In genomic region chr21:34589511-34590282, GRCh38 we compare ENCODE assay signal across 28 cellular contexts. TPM values are rescaled to one million over a fixed set of nuclear protein-coding genes. Genes with fewer than 3 reads are reported as not detected.
DNase-seq lines count a peak whose midpoint lies in the region; ATAC-seq and TF ChIP-seq lines count a peak whose summit lies in the region.
"Had no signal": no experiment of that assay in that cellular context is flagged by ENCODE, and none has a peak within 500 bp of the region (broad histone marks: within the 10 kb centered on the region; RNA-seq: fewer than 3 reads in every experiment).

No MANE protein-coding gene starts in this region.

- no peak overlapping the region for H3K4me3 ChIP-seq in testis
- H3K4me3 ChIP-seq: A549, dorsolateral prefrontal cortex, spleen had no signal

- no peaks in the 10 kb centered on the region for H3K27me3 ChIP-seq in CD4-positive, alpha-beta T cell (ENCODE audit: control insufficient read depth, insufficient read depth, low read length)
- H3K27me3 ChIP-seq in testis: no peaks in the 10 kb centered on the region
- H3K27me3 ChIP-seq: dorsolateral prefrontal cortex, spleen had no signal

- peak in 2 of 3 experiments; percentile 24 to 41 for DNase-seq in NCI-H1417 (lab: John Stamatoyannopoulos, UW)
- no peak for DNase-seq in NCI-H1417 treated with DMSO at 0.1 percent for 48 hours (lab: John Stamatoyannopoulos, UW)
- DNase-seq in CD4-positive, alpha-beta T cell: no peak
- DNase-seq in NCI-H345 treated with DMSO at 0.1 percent for 48 hours (lab: John Stamatoyannopoulos, UW; ENCODE audit: unreplicated experiment): peak; percentile 26
- DNase-seq in immature natural killer cell: peak; percentile 14 to 26 (median 26)
- DNase-seq in HFFc6: no peak
- no peak for DNase-seq in testis
- no peak for DNase-seq in activated CD8-positive, alpha-beta T cell treated with anti-CD3 and anti-CD28 coated beads for 36 hours
- DNase-seq: activated CD4-positive, alpha-beta T cell treated with anti-CD3 and anti-CD28 coated beads, Interleukin-2, amount 10 ng/mL, durations not matched to agents 7 days and 5 days; activated naive CD4-positive, alpha-beta T cell treated with anti-CD3 and anti-CD28 coated beads, Interleukin-2, amount 50 U/mL, for 16 hours; anterior cingulate cortex; CD8-positive, alpha-beta memory T cell; central memory CD4-positive, alpha-beta T cell; dorsolateral prefrontal cortex; Karpas-422; MV-4-11; NCI-H1930; NCI-H774; occipital lobe; OCI-M1; retina; spleen; stimulated activated CD4-positive, alpha-beta T cell treated with anti-CD3 and anti-CD28 coated beads, Interleukin-2, amount 100 ng/mL, for 48 hours had no signal

- peaks cover 17% of the 10 kb centered on the region for H3K36me3 Mint-ChIP-seq in CD4-positive, alpha-beta T cell (ENCODE audit: low read depth)
- H3K36me3 Mint-ChIP-seq in immature natural killer cell (peaks cover 0 to 3% (median 0%) of the 10 kb centered on the region in 3 donors), HFFc6 (ENCODE audit: low read depth) (no peaks in the 10 kb centered on the region)
- peaks cover 5% of the 10 kb centered on the region for H3K36me3 Mint-ChIP-seq in activated CD8-positive, alpha-beta T cell treated with anti-CD3 and anti-CD28 coated beads for 36 hours (ENCODE audit: low read depth)

- intact Hi-C loops in CD4-positive, alpha-beta T cell (cut with DNase I, micrococcal nuclease): no loop called here
- intact Hi-C loops in testis (cut with DNase I; ENCODE audit: low total_unique reads): no loop called here
- intact Hi-C loops in activated CD8-positive, alpha-beta T cell treated with anti-CD3 and anti-CD28 coated beads for 36 hours (cut with micrococcal nuclease): no loop called here

- no peaks in the 10 kb centered on the region for H3K27me3 Mint-ChIP-seq in CD4-positive, alpha-beta T cell
- H3K27me3 Mint-ChIP-seq in immature natural killer cell (ENCODE audit: low read depth in 3 of 3): peaks cover 0 to 7% (median 4%) of the 10 kb centered on the region in 3 donors
- peaks cover 2% of the 10 kb centered on the region; the same call in 1 of the 2 replicates for H3K27me3 Mint-ChIP-seq in HFFc6 (ENCODE audit: insufficient read depth)
- H3K27me3 Mint-ChIP-seq in activated CD8-positive, alpha-beta T cell treated with anti-CD3 and anti-CD28 coated beads for 36 hours: no peaks in the 10 kb centered on the region
- H3K27me3 Mint-ChIP-seq: activated CD4-positive, alpha-beta T cell treated with anti-CD3 and anti-CD28 coated beads, Interleukin-2, amount 10 ng/mL, durations not matched to agents 7 days and 5 days; CD8-positive, alpha-beta memory T cell; memory B cell; stimulated activated memory B cell treated with anti-CD40 and anti-IgM and Interleukin-4, amounts not matched to agents 10 μg/mL and 1 μg/mL and 100 μg/mL, for 72 hours had no signal

- H3K9me3 Mint-ChIP-seq in CD4-positive, alpha-beta T cell: peaks cover 2% of the 10 kb centered on the region
- H3K9me3 Mint-ChIP-seq in immature natural killer cell (peaks cover 0 to 3% (median 0%) of the 10 kb centered on the region in 6 donors), HFFc6 (peaks cover 4% of the 10 kb centered on the region; the same call in 1 of the 2 replicates)
- H3K9me3 Mint-ChIP-seq in activated CD8-positive, alpha-beta T cell treated with anti-CD3 and anti-CD28 coated beads for 36 hours: peaks cover 10% of the 10 kb centered on the region

- TF ChIP-seq CTCF in CD4-positive, alpha-beta T cell (IDR thresholded peaks at IDR 0.05): no peak
- no peak for TF ChIP-seq CTCF in HFFc6 (IDR thresholded peaks at IDR 0.05)
- no peak for TF ChIP-seq CTCF in testis (IDR thresholded peaks at IDR 0.05)
- TF ChIP-seq CTCF in activated CD8-positive, alpha-beta T cell treated with anti-CD3 and anti-CD28 coated beads for 36 hours (IDR thresholded peaks at IDR 0.05): no peak

- H3K4me1 Mint-ChIP-seq in CD4-positive, alpha-beta T cell (ENCODE audit: low read depth): peaks cover 15% of the 10 kb centered on the region
- H3K4me1 Mint-ChIP-seq in immature natural killer cell (peaks cover 21 to 26% of the 10 kb centered on the region in 2 donors), HFFc6 (ENCODE audit: low read depth) (no peaks in the 10 kb centered on the region)
- H3K4me1 Mint-ChIP-seq in activated CD8-positive, alpha-beta T cell treated with anti-CD3 and anti-CD28 coated beads for 36 hours (ENCODE audit: low read depth): peaks cover 8% of the 10 kb centered on the region
- H3K4me1 Mint-ChIP-seq: stimulated activated memory B cell treated with anti-CD40 and anti-IgM and Interleukin-4, amounts not matched to agents 10 μg/mL and 1 μg/mL and 100 μg/mL, for 72 hours had no signal

- TF ChIP-seq POLR2A in testis (IDR thresholded peaks at IDR 0.05): no peak

- 90 to 95% methylated on average over 9 of the region's 9 CpGs for WGBS in testis, 2 donors

- no peak overlapping the region for H3K27ac Mint-ChIP-seq in CD4-positive, alpha-beta T cell
- H3K27ac Mint-ChIP-seq in immature natural killer cell (peak overlapping the region in 1 of 6 donors; percentile 65), HFFc6 (no peak overlapping the region)
- no peak overlapping the region for H3K27ac Mint-ChIP-seq in activated CD8-positive, alpha-beta T cell treated with anti-CD3 and anti-CD28 coated beads for 36 hours
- H3K27ac Mint-ChIP-seq: activated CD4-positive, alpha-beta T cell treated with anti-CD3 and anti-CD28 coated beads, Interleukin-2, amount 10 ng/mL, durations not matched to agents 7 days and 5 days; activated T-helper 1 cell treated with anti-CD3 and anti-CD28 coated beads, Interleukin-12 subunit alpha, Interleukin-12 subunit beta, Interleukin-2, Interleukin-4 antibody, amounts not matched to agents 30 ng/mL and 10 ng/mL and 1 ng/mL, durations not matched to agents 14 hours and 24 hours and 36 hours; CD8-positive, alpha-beta memory T cell; memory B cell; stimulated activated memory B cell treated with anti-CD40 and anti-IgM and Interleukin-4, amounts not matched to agents 10 μg/mL and 1 μg/mL and 100 μg/mL, for 72 hours had no signal

- peak; percentile 43 for ATAC-seq in CD4-positive, alpha-beta T cell (ENCODE audit: poor library complexity)
- ATAC-seq in activated CD8-positive, alpha-beta T cell treated with anti-CD3 and anti-CD28 coated beads for 36 hours: no peak
- ATAC-seq: A549; stimulated activated memory B cell treated with anti-CD40 and anti-IgM and Interleukin-4, amounts not matched to agents 10 μg/mL and 1 μg/mL and 100 μg/mL, for 72 hours had no signal

- H3K4me1 ChIP-seq in testis: no peaks in the 10 kb centered on the region
- H3K4me1 ChIP-seq: A549 had no signal

- H3K4me3 Mint-ChIP-seq in CD4-positive, alpha-beta T cell: no peak overlapping the region
- peak overlapping the region; percentile 0 to 30 (median 6) for H3K4me3 Mint-ChIP-seq in immature natural killer cell
- H3K4me3 Mint-ChIP-seq in HFFc6: no peak overlapping the region
- H3K4me3 Mint-ChIP-seq in activated CD8-positive, alpha-beta T cell treated with anti-CD3 and anti-CD28 coated beads for 36 hours: no peak overlapping the region
- H3K4me3 Mint-ChIP-seq: activated CD4-positive, alpha-beta T cell treated with anti-CD3 and anti-CD28 coated beads, Interleukin-2, amount 10 ng/mL, durations not matched to agents 7 days and 5 days; activated T-helper 1 cell treated with anti-CD3 and anti-CD28 coated beads, Interleukin-12 subunit alpha, Interleukin-12 subunit beta, Interleukin-2, Interleukin-4 antibody, amounts not matched to agents 30 ng/mL and 10 ng/mL and 1 ng/mL, durations not matched to agents 14 hours and 24 hours and 36 hours; memory B cell; stimulated activated memory B cell treated with anti-CD40 and anti-IgM and Interleukin-4, amounts not matched to agents 10 μg/mL and 1 μg/mL and 100 μg/mL, for 72 hours had no signal

- no peak overlapping the region for H3K27ac ChIP-seq in CD4-positive, alpha-beta T cell (ENCODE audit: low read depth, low read length)
- H3K27ac ChIP-seq in testis: no peak overlapping the region
- H3K27ac ChIP-seq: A549, epithelial cell of prostate, spleen had no signal

- H3K9me3 ChIP-seq in CD4-positive, alpha-beta T cell (ENCODE audit: control insufficient read depth, low read length): no peaks in the 10 kb centered on the region
- H3K9me3 ChIP-seq in testis: no peaks in the 10 kb centered on the region
- H3K9me3 ChIP-seq: A549 had no signal

- POLR2A ChIA-PET in CD4-positive, alpha-beta T cell (lab: Charles Lee): no interaction called here
- POLR2A ChIA-PET in activated CD8-positive, alpha-beta T cell treated with anti-CD3 and anti-CD28 coated beads for 36 hours (lab: Charles Lee): no interaction called here

- H3K36me3 ChIP-seq in testis (ENCODE audit: low read depth, missing control alignments): no peaks in the 10 kb centered on the region
- H3K36me3 ChIP-seq: spleen had no signal

- CTCF ChIA-PET in CD4-positive, alpha-beta T cell (lab: Charles Lee): no interaction called here
- CTCF ChIA-PET in activated CD8-positive, alpha-beta T cell treated with anti-CD3 and anti-CD28 coated beads for 36 hours (lab: Charles Lee): interaction anchor here (1.0 kb wide), 1 partner anchor 27 kb away, joined by 3 read pairs; no protein-coding TSS in a partner anchor

RNA-seq across cellular contexts. Expression of gene RCAN1, which starts 25.2 kb away (rescaled TPM):
- 1 to 10 TPM; 1.1 to 1.5 TPM for total RNA-seq in CD4-positive, alpha-beta T cell
- polyA plus RNA-seq in immature natural killer cell: 10 to 100 TPM; 14.2 to 24.6 (median 17.5) TPM
- total RNA-seq in HFFc6 (2021; fragmentation: NEBNext Ultra II Directional; extraction: Animal tissue kit (Norgen Biotek cat#: 25700)): 10 to 100 TPM; 60.8 to 87.2 (median 66.1) TPM
- 10 to 100 TPM; 16.7 to 21.9 TPM for total RNA-seq in testis
- 20.6 TPM for polyA plus RNA-seq in testis (ENCODE audit: insufficient read depth, low read depth, low replicate concordance)
- 1 to 10 TPM; 6.1 to 7.8 TPM for total RNA-seq in activated CD8-positive, alpha-beta T cell treated with anti-CD3 and anti-CD28 coated beads for 36 hours

Comparison
In these comparisons a context has a peak if more than half of its experiments do, and no peak if none do; other contexts are left out.
1. DNase-seq: peak in NCI-H1417 (2 of 3), NCI-H345 treated with DMSO at 0.1 percent for 48 hours (single experiment) and immature natural killer cell (3 of 3); none in NCI-H1417 treated with DMSO at 0.1 percent for 48 hours (single experiment), CD4-positive, alpha-beta T cell (0 of 10), HFFc6 (single experiment), testis (single experiment) and activated CD8-positive, alpha-beta T cell treated with anti-CD3 and anti-CD28 coated beads for 36 hours (single experiment).
2. H3K4me3 Mint-ChIP-seq: peak in immature natural killer cell (5 of 5); none in CD4-positive, alpha-beta T cell (single experiment), HFFc6 (single experiment) and activated CD8-positive, alpha-beta T cell treated with anti-CD3 and anti-CD28 coated beads for 36 hours (single experiment).